18 cellular contexts compared by ENCODE assay signal in the genomic region with DNA sequence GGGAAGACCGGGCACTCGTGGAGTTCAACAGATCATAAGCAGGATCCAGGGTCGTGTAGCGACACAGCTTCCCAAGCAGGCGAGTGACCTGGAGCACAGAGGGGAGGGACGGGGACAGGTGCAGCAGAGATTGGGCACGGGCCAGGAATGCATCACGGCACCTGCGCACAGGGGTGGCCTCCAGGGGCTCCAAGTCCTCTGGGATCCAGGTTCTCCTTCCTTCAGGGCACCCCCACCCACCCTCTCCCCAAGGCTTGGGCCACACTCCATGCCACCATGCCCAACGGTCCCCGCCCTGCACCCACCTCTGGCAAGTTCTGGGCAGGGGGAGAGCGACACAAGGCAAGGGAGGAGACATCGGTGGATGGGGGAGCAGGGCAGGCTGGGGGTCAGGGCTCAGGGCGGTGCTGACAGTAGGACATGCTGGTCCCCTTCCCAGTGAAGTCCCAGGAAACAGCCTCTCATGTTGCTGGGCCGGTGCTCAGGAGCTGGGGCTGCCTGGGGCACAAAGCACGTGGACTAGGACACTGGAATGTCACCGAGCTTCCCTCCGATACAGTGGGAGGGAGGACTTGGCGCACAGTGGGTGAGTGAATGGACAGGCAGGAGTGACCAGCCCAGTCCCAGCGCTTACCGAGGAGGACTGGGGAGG.
"Had no signal": no experiment of that assay in that cellular context is flagged by ENCODE, and none has a peak within 500 bp of the region (broad histone marks: within the 10 kb centered on the region; RNA-seq: fewer than 3 reads in every experiment).

No MANE protein-coding gene starts in this region.

- ATAC-seq: activated naive CD4-positive, alpha-beta T cell treated with anti-CD3 and anti-CD28 coated beads, Interleukin-2, amount 50 U/mL, for 72 hours; activated T-cell treated with anti-CD3 and anti-CD28 coated beads, Interleukin-2, amount 50 U/mL, for 4 hours; psoas muscle; stimulated activated naive CD8-positive, alpha-beta T cell treated with anti-CD3 and anti-CD28 coated beads, Interleukin-15, amount 100 ng/mL, for 72 hours had no signal

- DNase-seq: activated CD4-positive, alpha-beta T cell treated with anti-CD3 and anti-CD28 coated beads, Interleukin-2, amount 10 ng/mL, durations not matched to agents 24 days and 14 days; activated CD8-positive, alpha-beta T cell treated with anti-CD3 and anti-CD28 coated beads for 36 hours; activated gamma-delta T cell; activated T-cell treated with anti-CD3 and anti-CD28 coated beads, Interleukin-2, amount 50 U/mL, for 4 hours; adrenal gland; effector CD4-positive, alpha-beta T cell; hypothalamus; islet precursor cell; ovary; psoas muscle; right cardiac atrium; stimulated activated naive CD8-positive, alpha-beta T cell treated with anti-CD3 and anti-CD28 coated beads, Interleukin-15, amount 100 ng/mL, for 72 hours; transverse colon had no signal

- H3K4me3 ChIP-seq: adrenal gland, breast epithelium, ovary, psoas muscle, suprapubic skin, transverse colon had no signal

- H3K27ac ChIP-seq: adrenal gland, breast epithelium, ovary, psoas muscle, suprapubic skin, transverse colon had no signal

- H3K4me1 ChIP-seq: adrenal gland, breast epithelium, psoas muscle, transverse colon had no signal

- H3K36me3 ChIP-seq: adrenal gland, breast epithelium, ovary, suprapubic skin, transverse colon had no signal

- FAIRE-seq: astrocyte, frontal cortex had no signal

- H3K27me3 ChIP-seq: adrenal gland, ovary, transverse colon had no signal

- H3K9me3 ChIP-seq: adrenal gland, breast epithelium, ovary, psoas muscle, suprapubic skin, transverse colon had no signal
